In genomic region chr17:28598799-28599310, GRCh38 we compare ENCODE assay signal across 8 cellular contexts. TPM values are rescaled to one million over a fixed set of nuclear protein-coding genes. Genes with fewer than 3 reads are reported as not detected.
DNase-seq lines count a peak whose midpoint lies in the region; ATAC-seq and TF ChIP-seq lines count a peak whose summit lies in the region.

TSS of gene SPAG5 (minus strand) at chr17:28599025. CDS start at chr17:28598946, 79 bp downstream.

- H3K27me3 ChIP-seq in gastroesophageal sphincter (no peaks in the 10 kb centered on the region), neutrophil (no peaks in the 10 kb centered on the region)

- H3K27ac ChIP-seq in SK-N-MC (peak within 1 kb of the TSS; percentile 83), gastroesophageal sphincter (peak within 1 kb of the TSS; percentile 80 to 99 (median 94)), neutrophil (peak within 1 kb of the TSS; percentile 90), substantia nigra (ENCODE audit: low read depth, low read length, poor library complexity, severe bottlenecking) (peak within 1 kb of the TSS; percentile 66)

- CTCF ChIA-PET in activated naive CD4-positive, alpha-beta T cell treated with anti-CD3 and anti-CD28 coated beads, Interleukin-2, amount 10 ng/mL, durations not matched to agents 7 days and 5 days (lab: Charles Lee): interaction anchor here (0.9 to 1.0 kb wide), 2 partner anchors 14 to 26 kb away, joined by 3 to 4 read pairs; no protein-coding TSS in a partner anchor

- peaks cover 0 to 18% (median 5%) of the 10 kb centered on the region in 3 donors for H3K4me1 ChIP-seq in gastroesophageal sphincter
- peaks cover 22 to 25% of the 10 kb centered on the region in 2 experiments for H3K4me1 ChIP-seq in neutrophil (ENCODE audit: control insufficient read depth in 1 of 2, insufficient read depth in 1 of 2, low read depth in 1 of 2, low read length in 1 of 2)

- peak within 1 kb of the TSS; percentile 98 for H3K9ac ChIP-seq in SK-N-MC (ENCODE audit: insufficient read length)

- H3K4me1 Mint-ChIP-seq in HFFc6 (ENCODE audit: low read depth): peaks cover 26% of the 10 kb centered on the region
- H3K4me1 Mint-ChIP-seq in activated naive CD4-positive, alpha-beta T cell treated with anti-CD3 and anti-CD28 coated beads, Interleukin-2, amount 10 ng/mL, durations not matched to agents 7 days and 5 days: peaks cover 24% of the 10 kb centered on the region

- TF ChIP-seq EP300 in gastroesophageal sphincter (IDR thresholded peaks at IDR 0.05): no peak

- peak within 1 kb of the TSS; percentile 95 for H3K27ac Mint-ChIP-seq in HFFc6
- peak within 1 kb of the TSS; percentile 99 for H3K27ac Mint-ChIP-seq in activated naive CD4-positive, alpha-beta T cell treated with anti-CD3 and anti-CD28 coated beads, Interleukin-2, amount 10 ng/mL, durations not matched to agents 7 days and 5 days

- H3K4me3 Mint-ChIP-seq in HFFc6: peak within 1 kb of the TSS; percentile 97
- H3K4me3 Mint-ChIP-seq in activated naive CD4-positive, alpha-beta T cell treated with anti-CD3 and anti-CD28 coated beads, Interleukin-2, amount 10 ng/mL, durations not matched to agents 7 days and 5 days: peak within 1 kb of the TSS; percentile 82

- peak; percentile 97 for ATAC-seq in gastroesophageal sphincter

- peak within 1 kb of the TSS; percentile 84 for H3K4me3 ChIP-seq in NB4 (ENCODE audit: low read depth, low read length)
- H3K4me3 ChIP-seq in SK-N-MC: peak within 1 kb of the TSS; percentile 100
- peak within 1 kb of the TSS; percentile 44 to 66 for H3K4me3 ChIP-seq in gastroesophageal sphincter
- H3K4me3 ChIP-seq in neutrophil (ENCODE audit: low read depth in 1 of 2, low read length in 1 of 2): peak within 1 kb of the TSS; percentile 84 to 91

- peak; percentile 46 for DNase-seq in GM04503 (ENCODE audit: low read depth)
- peak; percentile 87 for DNase-seq in HFFc6
- DNase-seq in NB4 (ENCODE audit: low read depth): peak; percentile 96
- DNase-seq in SK-N-MC (ENCODE audit: low read depth, low spot score): peak; percentile 42
- DNase-seq in activated naive CD4-positive, alpha-beta T cell treated with anti-CD3 and anti-CD28 coated beads, Interleukin-2, amount 10 ng/mL, durations not matched to agents 7 days and 5 days: peak; percentile 96
- DNase-seq in substantia nigra (lab: John Stamatoyannopoulos, UW): peak; percentile 35 to 94 (median 80)

- H3K36me3 ChIP-seq in SK-N-MC (ENCODE audit: insufficient read depth, low read length): peaks cover 21% of the 10 kb centered on the region
- H3K36me3 ChIP-seq in gastroesophageal sphincter: no peaks in the 10 kb centered on the region
- no peaks in the 10 kb centered on the region for H3K36me3 ChIP-seq in neutrophil

- TF ChIP-seq POLR2A in NB4 (IDR thresholded peaks at IDR 0.05; ENCODE audit: extremely low read depth, insufficient read length): peak; percentile 77
- peak; percentile 88 to 91 for TF ChIP-seq POLR2A in gastroesophageal sphincter (IDR thresholded peaks at IDR 0.05)

- TF ChIP-seq CTCF in HFFc6 (IDR thresholded peaks at IDR 0.05): no peak
- TF ChIP-seq CTCF in NB4 (IDR thresholded peaks at IDR 0.05; ENCODE audit: low read depth, low read length): no peak
- no peak for TF ChIP-seq CTCF in gastroesophageal sphincter (IDR thresholded peaks at IDR 0.05)
- peak; percentile 36 for TF ChIP-seq CTCF in neutrophil (IDR thresholded peaks at IDR 0.05)

- 0% methylated on average over 1 of the region's 44 CpGs; no CpG with 5 or more reads in 1 of the 2 donors for WGBS in gastroesophageal sphincter (ENCODE audit: low coverage in 1 of 2), 2 donors

- H3K9me3 ChIP-seq in SK-N-MC (ENCODE audit: low read depth, low read length) (no peaks in the 10 kb centered on the region), gastroesophageal sphincter (no peaks in the 10 kb centered on the region), neutrophil (no peaks in the 10 kb centered on the region)

- H3K9me3 Mint-ChIP-seq in HFFc6: no peaks in the 10 kb centered on the region
- H3K9me3 Mint-ChIP-seq in activated naive CD4-positive, alpha-beta T cell treated with anti-CD3 and anti-CD28 coated beads, Interleukin-2, amount 10 ng/mL, durations not matched to agents 7 days and 5 days: no peaks in the 10 kb centered on the region

- H3K36me3 Mint-ChIP-seq in HFFc6 (ENCODE audit: low read depth): peaks cover 9% of the 10 kb centered on the region; the same call in 1 of the 2 replicates
- peaks cover 10% of the 10 kb centered on the region for H3K36me3 Mint-ChIP-seq in activated naive CD4-positive, alpha-beta T cell treated with anti-CD3 and anti-CD28 coated beads, Interleukin-2, amount 10 ng/mL, durations not matched to agents 7 days and 5 days

- H3K27me3 Mint-ChIP-seq in HFFc6 (ENCODE audit: insufficient read depth): peaks cover 3% of the 10 kb centered on the region
- H3K27me3 Mint-ChIP-seq in activated naive CD4-positive, alpha-beta T cell treated with anti-CD3 and anti-CD28 coated beads, Interleukin-2, amount 10 ng/mL, durations not matched to agents 7 days and 5 days: no peaks in the 10 kb centered on the region

RNA-seq across cellular contexts. Expression of gene SPAG5, which starts in this region (rescaled TPM):
- 10 to 100 TPM; 29.2 to 73.3 (median 69.4) TPM for total RNA-seq in HFFc6 (2021; fragmentation: NEBNext Ultra II Directional; extraction: Animal tissue kit (Norgen Biotek cat#: 25700))
- 1 to 10 TPM; 1.4 to 4.9 (median 2.6) TPM for total RNA-seq in gastroesophageal sphincter

Comparison
In these comparisons a context has a peak if more than half of its experiments do, and no peak if none do; other contexts are left out.
1. Peak in every context shown above with its lines: DNase-seq, ATAC-seq, H3K4me3 ChIP-seq and H3K27ac ChIP-seq.
2. RNA of gene SPAG5 (total RNA-seq): 29.2 to 73.3 TPM in HFFc6; 1.4 to 4.9 TPM in gastroesophageal sphincter; every median in the first group is over 4 times any median in the second.
3. DNase-seq: peak in every context shown above with its lines; median percentile 96 in NB4; 96 in activated naive CD4-positive, alpha-beta T cell treated with anti-CD3 and anti-CD28 coated beads, Interleukin-2, amount 10 ng/mL, durations not matched to agents 7 days and 5 days; 87 in HFFc6; 80 in substantia nigra; 46 in GM04503; 42 in SK-N-MC.